In genomic region chr1:211676106-211676583, GRCh38 we compare ENCODE assay signal across 8 cellular contexts. TPM values are rescaled to one million over a fixed set of nuclear protein-coding genes. Genes with fewer than 3 reads are reported as not detected.
DNase-seq lines count a peak whose midpoint lies in the region; FAIRE-seq and TF ChIP-seq lines count a peak whose summit lies in the region.

No MANE protein-coding gene starts in this region.

- no peaks in the 10 kb centered on the region for H3K36me3 ChIP-seq in Caco-2 (ENCODE audit: control insufficient read depth, insufficient read depth, low read length)
- H3K36me3 ChIP-seq in PC-9 (ENCODE audit: low read depth), result peaks cover 13% of the 10 kb centered on the region; the same call in 1 of the 2 replicates
- no peaks in the 10 kb centered on the region for H3K36me3 ChIP-seq in esophagus muscularis mucosa
- no peaks in the 10 kb centered on the region for H3K36me3 ChIP-seq in trophoblast cell (ENCODE audit: control insufficient read depth in 1 of 2, insufficient read depth in 2 of 2, low read length in 2 of 2)

- no peak overlapping the region for H3K18ac ChIP-seq in trophoblast cell (ENCODE audit: low read length)

- peak overlapping the region; percentile 45 for H4K8ac ChIP-seq in trophoblast cell (ENCODE audit: low read depth, low read length)

- no peaks in the 10 kb centered on the region for H3K27me3 Mint-ChIP-seq in Caco-2 (ENCODE audit: insufficient read depth, unreplicated experiment)

- no peak overlapping the region for H2BK12ac ChIP-seq in trophoblast cell (ENCODE audit: low read length)

- H2BK5ac ChIP-seq in trophoblast cell (ENCODE audit: low read depth, low read length, poor library complexity), result no peak overlapping the region

- 0 out of 2 replicates have a peak overlapping the region, but pooled peaks have one; percentile 28 for H3K27ac ChIP-seq in PC-9
- no peak overlapping the region for H3K27ac ChIP-seq in esophagus muscularis mucosa (replicated peaks in 1 of 4)
- H3K27ac ChIP-seq in trophoblast cell (ENCODE audit: low read depth, low read length), result no peak overlapping the region

- H3K23ac ChIP-seq in trophoblast cell (ENCODE audit: low read length), result no peak overlapping the region

- TF ChIP-seq CTCF in Caco-2 (IDR thresholded peaks at IDR 0.05; ENCODE audit: insufficient read depth in 1 of 2, low read depth in 1 of 2, low read length in 1 of 2, severe bottlenecking in 1 of 2, unreplicated experiment in 1 of 2) (no peak), PC-9 (conservative IDR thresholded peaks at IDR 0.05) (no peak), esophagus muscularis mucosa (IDR thresholded peaks at IDR 0.05) (no peak)

- BruUV-seq in Caco-2 (replicated peaks; lab: Mats Ljungman, UMichigan) (TSS peak; percentile 79), PC-9 (replicated peaks; lab: Mats Ljungman, UMichigan) (TSS peak; percentile 84)

- peaks cover 35% of the 10 kb centered on the region for H3K36me3 Mint-ChIP-seq in Caco-2 (ENCODE audit: insufficient read depth, unreplicated experiment)

- H3K4me1 Mint-ChIP-seq in Caco-2 (ENCODE audit: low read depth, unreplicated experiment), result peaks cover 24% of the 10 kb centered on the region

- no peak for FAIRE-seq in urothelium cell line (lab: Jason Lieb, UNC)

- H3K9me3 ChIP-seq in Caco-2 (no peaks in the 10 kb centered on the region), PC-9 (ENCODE audit: insufficient read depth, low read depth) (no peaks in the 10 kb centered on the region), esophagus muscularis mucosa (no peaks in the 10 kb centered on the region), trophoblast cell (ENCODE audit: insufficient read depth, low read depth, low read length) (no peaks in the 10 kb centered on the region)

- CTCF ChIA-PET in Caco-2 (lab: Charles Lee) (interaction anchor here (1.0 to 2.4 kb wide), 3 partner anchors 9 to 359 kb away, joined by 3 to 21 read pairs (median 8); partner anchors contain the start of genes DTL and INTS7), PC-9 (lab: Charles Lee) (interaction anchor here (0.7 to 0.9 kb wide), 2 partner anchors 217 to 360 kb away, joined by 3 to 9 read pairs; partner anchors contain the start of genes DTL and INTS7)

- no peak overlapping the region for H3K9ac ChIP-seq in trophoblast cell (ENCODE audit: low read length)

- H3K4me2 ChIP-seq in PC-9, result peak overlapping the region; percentile 88
- H3K4me2 ChIP-seq in trophoblast cell (ENCODE audit: low read length), result peak overlapping the region; percentile 99

- H2AFZ ChIP-seq in PC-9 (peak overlapping the region; percentile 93), trophoblast cell (ENCODE audit: insufficient read depth, low read length, poor library complexity) (peak overlapping the region; percentile 34)

- H3K4me1 ChIP-seq in Caco-2, result no peaks in the 10 kb centered on the region
- H3K4me1 ChIP-seq in PC-9 (replicated peaks; ENCODE audit: insufficient read depth), result peaks cover 30% of the 10 kb centered on the region
- peaks cover 11 to 17% (median 14%) of the 10 kb centered on the region in 4 donors for H3K4me1 ChIP-seq in esophagus muscularis mucosa
- H3K4me1 ChIP-seq in trophoblast cell (ENCODE audit: control insufficient read depth in 1 of 2, insufficient read depth in 2 of 2, low read length in 2 of 2), result peaks cover 0 to 6% of the 10 kb centered on the region in 2 experiments

- peaks cover 5% of the 10 kb centered on the region; the same call in 1 of the 2 replicates for H3F3A ChIP-seq in PC-9 (ENCODE audit: insufficient read depth, low read depth)

- peak overlapping the region; percentile 95 for H3K27ac Mint-ChIP-seq in Caco-2 (ENCODE audit: unreplicated experiment)

- DNase-seq in Caco-2 (no peak), PC-9 (no peak), esophagus muscularis mucosa (ENCODE audit: extremely low spot score) (no peak), trophoblast cell (no peak), NCI-H69 (lab: John Stamatoyannopoulos, UW) (no peak), NCI-H1105 (lab: John Stamatoyannopoulos, UW) (no peak), medulla oblongata (ENCODE audit: extremely low spot score) (no peak), urothelium cell line (ENCODE audit: low spot score) (no peak)

- peak overlapping the region; percentile 91 for H3K4me3 Mint-ChIP-seq in Caco-2 (ENCODE audit: unreplicated experiment)

- no peaks in the 10 kb centered on the region for H3K27me3 ChIP-seq in Caco-2 (replicated peaks; ENCODE audit: control insufficient read depth, insufficient read depth, low read length)
- H3K27me3 ChIP-seq in PC-9 (ENCODE audit: insufficient read depth, low read depth), result no peaks in the 10 kb centered on the region
- peaks cover 0 to 3% (median 0%) of the 10 kb centered on the region in 4 donors for H3K27me3 ChIP-seq in esophagus muscularis mucosa
- H3K27me3 ChIP-seq in trophoblast cell (ENCODE audit: insufficient read depth, low read length), result no peaks in the 10 kb centered on the region

- H3K79me2 ChIP-seq in PC-9 (ENCODE audit: low read depth) (peaks cover 29% of the 10 kb centered on the region), trophoblast cell (ENCODE audit: control insufficient read depth, insufficient read depth, low read length, poor library complexity) (peaks cover 2% of the 10 kb centered on the region)

- no peak overlapping the region for H3K4ac ChIP-seq in trophoblast cell (ENCODE audit: low read depth, low read length)

- H3K4me3 ChIP-seq in Caco-2 (ENCODE audit: low read depth, low read length), result peak overlapping the region; percentile 83
- peak overlapping the region; percentile 81 for H3K4me3 ChIP-seq in PC-9
- H3K4me3 ChIP-seq in esophagus muscularis mucosa, result peak overlapping the region; percentile 53 to 66 (median 56)
- H3K4me3 ChIP-seq in trophoblast cell (ENCODE audit: low read depth, low read length), result peak overlapping the region; percentile 79

- H3K9me3 Mint-ChIP-seq in Caco-2 (ENCODE audit: unreplicated experiment), result no peaks in the 10 kb centered on the region

- no peaks in the 10 kb centered on the region for H4K20me1 ChIP-seq in PC-9 (ENCODE audit: insufficient read depth)

- intact Hi-C loops in Caco-2 (cut with micrococcal nuclease; ENCODE audit: unreplicated experiment) (no loop called here), PC-9 (cut with micrococcal nuclease; ENCODE audit: unreplicated experiment) (loop anchor here (5.0 kb wide), 2 partner anchors 294 to 611 kb away; partner anchors contain the start of gene PPP2R5A), esophagus muscularis mucosa (cut with DNase I) (no loop called here)

- H2BK120ac ChIP-seq in trophoblast cell (ENCODE audit: insufficient read depth, low read length, poor library complexity), result no peak overlapping the region

- WGBS in esophagus muscularis mucosa, result 31% methylated on average over 19 of the region's 19 CpGs
- no CpG with 5 or more reads among the region's 19 CpGs for WGBS in trophoblast cell (ENCODE audit: extremely low coverage, insufficient coverage, insufficient read length)

- peaks cover 2% of the 10 kb centered on the region for H3K79me1 ChIP-seq in trophoblast cell (ENCODE audit: low read length)

- H4K12ac ChIP-seq in trophoblast cell (ENCODE audit: low read depth, low read length), result no peak overlapping the region

- H3K14ac ChIP-seq in trophoblast cell (ENCODE audit: low read length), result no peak overlapping the region

- H3K9me2 ChIP-seq in PC-9 (ENCODE audit: insufficient read depth), result no peaks in the 10 kb centered on the region

- no peak for TF ChIP-seq POLR2A in esophagus muscularis mucosa (IDR thresholded peaks at IDR 0.05; ENCODE audit: low read depth)

- POLR2A ChIA-PET in Caco-2 (lab: Charles Lee) (interaction anchor here (1.1 to 2.0 kb wide), 3 partner anchors 9 to 359 kb away, joined by 3 to 14 read pairs (median 13); partner anchors contain the start of genes DTL and INTS7), PC-9 (lab: Charles Lee; ENCODE audit: unreplicated experiment) (interaction anchor here (0.5 to 1.0 kb wide), 2 partner anchors 359 to 369 kb away, joined by 7 to 9 read pairs; partner anchors contain the start of genes DTL and INTS7)

- no peak overlapping the region for H2AK5ac ChIP-seq in trophoblast cell (ENCODE audit: low read length)

- no peak overlapping the region for H4K91ac ChIP-seq in trophoblast cell (ENCODE audit: low read depth, low read length)

- no peak for TF ChIP-seq EP300 in esophagus muscularis mucosa (IDR thresholded peaks at IDR 0.05)

RNA-seq across cellular contexts. Expression of gene NEK2, which starts 0.7 kb away (rescaled TPM):
- total RNA-seq in Caco-2 (2022), result 32.1 and 34.7 TPM in 2 replicates
- total RNA-seq in PC-9 (2021), result 56.0 and 60.5 TPM in 2 replicates
- not detected for total RNA-seq in esophagus muscularis mucosa
- polyA plus RNA-seq in trophoblast cell (2013), result 10.1 and 11.4 TPM in 2 replicates

Comparison
In these comparisons a context has a peak if more than half of its experiments do, and no peak if none do; other contexts are left out.
1. RNA of gene NEK2, which starts 0.7 kb away (total RNA-seq): 56.0 to 60.5 TPM in PC-9 and 32.1 to 34.7 TPM in Caco-2; not detected in esophagus muscularis mucosa; every median in the first group is over 10 times any median in the second.
2. Peak in every context shown above with its lines, with median percentiles within 50 percentile points of each other: H3K4me3 ChIP-seq.